In genomic region chr12:2682301-2683282, GRCh38 we compare ENCODE assay signal across 8 cellular contexts.
DNase-seq lines count a peak whose midpoint lies in the region; ATAC-seq, FAIRE-seq and TF ChIP-seq lines count a peak whose summit lies in the region.

No MANE protein-coding gene starts in this region.

- H3K9me3 Mint-ChIP-seq in Caco-2 (ENCODE audit: unreplicated experiment) (peaks cover 10% of the 10 kb centered on the region), type B pancreatic cell (peaks cover 5% of the 10 kb centered on the region)

- no TSS peak for BruUV-seq in Caco-2 (replicated peaks; lab: Mats Ljungman, UMichigan)

- intact Hi-C loops in Caco-2 (cut with micrococcal nuclease; ENCODE audit: unreplicated experiment): loop anchor here (1.0 kb wide), 1 partner anchor 102 kb away; no protein-coding TSS in a partner anchor

- H3K36me3 ChIP-seq in Caco-2 (ENCODE audit: control insufficient read depth, insufficient read depth, low read length) (no peaks in the 10 kb centered on the region), keratinocyte (ENCODE audit: control insufficient read depth in 2 of 2, extremely low read depth in 1 of 2, insufficient read depth in 2 of 2, low read length in 2 of 2) (no peaks in the 10 kb centered on the region)

- H3K27ac ChIP-seq in HL-60 (replicated peaks): no peak overlapping the region
- no peak overlapping the region for H3K27ac ChIP-seq in keratinocyte (ENCODE audit: control insufficient read depth, insufficient read depth, low read length)

- POLR2A ChIA-PET in Caco-2 (lab: Charles Lee): no interaction called here

- H3K4me3 ChIP-seq in Caco-2 (ENCODE audit: low read depth, low read length): no peak overlapping the region
- no peak overlapping the region for H3K4me3 ChIP-seq in HL-60 (replicated peaks; ENCODE audit: insufficient read depth, low read length)
- H3K4me3 ChIP-seq in keratinocyte (ENCODE audit: control insufficient read depth in 2 of 3, extremely low read depth in 1 of 3, insufficient read depth in 2 of 3, low read depth in 1 of 3, low read length in 3 of 3): no peak overlapping the region

- H3K79me2 ChIP-seq in keratinocyte (ENCODE audit: control insufficient read depth, insufficient read depth, low read length): no peaks in the 10 kb centered on the region

- peak overlapping the region; percentile 11 for H3K27ac Mint-ChIP-seq in Caco-2 (ENCODE audit: unreplicated experiment)
- H3K27ac Mint-ChIP-seq in type B pancreatic cell: peak overlapping the region; percentile 37

- ATAC-seq in GM21619 (IDR thresholded peaks at IDR 0.05; ENCODE audit: unreplicated experiment) (no peak), HG02571 (IDR thresholded peaks at IDR 0.05; ENCODE audit: unreplicated experiment) (no peak)

- peaks cover 31% of the 10 kb centered on the region for H3K27me3 Mint-ChIP-seq in Caco-2 (ENCODE audit: insufficient read depth, unreplicated experiment)
- H3K27me3 Mint-ChIP-seq in type B pancreatic cell: peaks cover 3% of the 10 kb centered on the region

- peak; percentile 71 to 83 for DNase-seq in Caco-2
- DNase-seq in HL-60 (ENCODE audit: low read depth in 1 of 2, low spot score in 1 of 2): peak in 1 of 2 experiments; percentile 75
- peak; percentile 67 for DNase-seq in RPMI7951 (ENCODE audit: low read depth)
- peak; percentile 46 for DNase-seq in astrocyte of the hippocampus (ENCODE audit: low read depth, low spot score)
- no peak for DNase-seq in keratinocyte (ENCODE audit: low read depth, low spot score)
- DNase-seq in type B pancreatic cell (ENCODE audit: extremely low spot score, unreplicated experiment): no peak

- H3K4me3 Mint-ChIP-seq in Caco-2 (ENCODE audit: unreplicated experiment) (peak overlapping the region; percentile 2), type B pancreatic cell (peak overlapping the region; percentile 48)

- FAIRE-seq in keratinocyte (lab: Jason Lieb, UNC): no peak

- TF ChIP-seq CTCF in Caco-2 (IDR thresholded peaks at IDR 0.05; ENCODE audit: insufficient read depth in 1 of 2, low read depth in 1 of 2, low read length in 1 of 2, severe bottlenecking in 1 of 2, unreplicated experiment in 1 of 2): peak; percentile 13 to 48
- TF ChIP-seq CTCF in HL-60 (IDR thresholded peaks at IDR 0.05; ENCODE audit: insufficient read depth, low read length): peak; percentile 29
- TF ChIP-seq CTCF in keratinocyte (optimal IDR thresholded peaks at IDR 0.05 in 1 of 3, IDR thresholded peaks at IDR 0.05 in 1 of 3, conservative IDR thresholded peaks at IDR 0.05 in 1 of 3; ENCODE audit: extremely low read depth in 1 of 3, insufficient read depth in 2 of 3, low read length in 3 of 3): peak; percentile 32 to 55 (median 46)
- TF ChIP-seq CTCF in type B pancreatic cell (conservative IDR thresholded peaks at IDR 0.05): peak; percentile 72

- H3K4me2 ChIP-seq in keratinocyte (ENCODE audit: control insufficient read depth, extremely low read depth, insufficient read depth, low read depth, low read length): no peak overlapping the region

- H3K4me1 ChIP-seq in Caco-2 (no peaks in the 10 kb centered on the region), keratinocyte (ENCODE audit: control insufficient read depth, extremely low read depth, insufficient read depth, low read length) (no peaks in the 10 kb centered on the region)

- peaks cover 10% of the 10 kb centered on the region for H3K36me3 Mint-ChIP-seq in Caco-2 (ENCODE audit: insufficient read depth, unreplicated experiment)
- H3K36me3 Mint-ChIP-seq in type B pancreatic cell: peaks cover 18% of the 10 kb centered on the region

- dilution Hi-C loops in keratinocyte (cut with MboI; ENCODE audit: extremely low pct_ligation_motif_present, low sequenced_read_pairs): no loop called here

- no peaks in the 10 kb centered on the region for H4K20me1 ChIP-seq in keratinocyte (ENCODE audit: control insufficient read depth, extremely low read depth, insufficient read depth, low read length)

- no peaks in the 10 kb centered on the region for H3K9me3 ChIP-seq in Caco-2
- H3K9me3 ChIP-seq in keratinocyte (ENCODE audit: control insufficient read depth, low read depth, low read length): no peaks in the 10 kb centered on the region

- no peaks in the 10 kb centered on the region for H3K4me1 Mint-ChIP-seq in Caco-2 (ENCODE audit: low read depth, unreplicated experiment)
- peaks cover 22% of the 10 kb centered on the region for H3K4me1 Mint-ChIP-seq in type B pancreatic cell (ENCODE audit: unreplicated experiment)

- CTCF ChIA-PET in Caco-2 (lab: Charles Lee): interaction anchor here (0.7 to 1.7 kb wide), 7 partner anchors 9 to 131 kb away, joined by 3 to 6 read pairs (median 4); no protein-coding TSS in a partner anchor

- H3K27me3 ChIP-seq in Caco-2 (replicated peaks; ENCODE audit: control insufficient read depth, insufficient read depth, low read length) (no peaks in the 10 kb centered on the region), HL-60 (ENCODE audit: insufficient read depth, poor library complexity, severe bottlenecking) (no peaks in the 10 kb centered on the region), keratinocyte (ENCODE audit: control insufficient read depth, extremely low read depth, insufficient read depth, low read length) (no peaks in the 10 kb centered on the region)

- H3K9me1 ChIP-seq in keratinocyte (ENCODE audit: control insufficient read depth, extremely low read depth, insufficient read depth, low read length): no peaks in the 10 kb centered on the region

- H2AFZ ChIP-seq in keratinocyte (ENCODE audit: control insufficient read depth, low read length): no peak overlapping the region

- H3K9ac ChIP-seq in keratinocyte (ENCODE audit: control insufficient read depth, extremely low read depth, insufficient read depth, low read length): no peak overlapping the region

Comparison
In these comparisons a context has a peak if more than half of its experiments do, and no peak if none do; other contexts are left out.
1. DNase-seq: peak in Caco-2 (2 of 2), RPMI7951 (single experiment) and astrocyte of the hippocampus (single experiment); none in keratinocyte (single experiment) and type B pancreatic cell (single experiment).
2. Peak in every context shown above with its lines, with median percentiles within 50 percentile points of each other: CTCF ChIP-seq.